Comparison of ENCODE assay signal across 8 cellular contexts in the genomic region with DNA sequence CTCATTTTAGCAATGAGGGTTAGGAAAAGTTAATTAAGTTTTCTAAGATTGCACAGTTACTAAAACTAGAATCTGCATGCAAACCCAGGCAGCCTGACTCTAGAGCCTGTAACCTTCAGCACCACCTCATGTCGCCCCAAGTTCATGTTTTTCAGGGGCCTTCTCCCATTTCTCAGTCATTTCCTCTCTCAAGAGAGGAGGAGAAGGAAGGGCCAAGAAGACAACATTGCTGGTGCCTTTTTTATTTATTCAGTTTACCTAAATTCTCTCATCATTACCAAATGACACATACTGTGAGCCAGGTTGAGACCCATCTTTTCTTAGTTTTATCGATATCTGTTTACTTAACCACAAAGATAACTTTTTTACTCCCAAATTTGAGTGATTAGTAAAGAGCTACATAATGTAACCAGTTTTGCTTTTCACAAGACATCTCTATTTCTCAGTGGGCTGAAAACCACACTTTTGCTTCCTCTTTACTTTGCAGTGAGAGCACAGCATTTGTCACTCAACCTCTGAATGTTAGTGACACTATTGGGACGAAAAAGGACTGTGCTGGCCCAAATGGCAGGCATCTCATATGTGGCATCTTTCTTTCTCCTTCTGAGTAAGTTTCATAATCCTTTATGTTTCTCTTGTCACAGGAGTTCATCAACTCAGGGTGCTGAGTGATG. TPM values are rescaled to one million over a fixed set of nuclear protein-coding genes. Genes with fewer than 3 reads are reported as not detected.
A peak's percentile ranks its signal among the peaks of the same experiment; 100 is the strongest.
DNase-seq lines count a peak whose midpoint lies in the region; ATAC-seq lines count a peak whose summit lies in the region.

A gene with protein sequence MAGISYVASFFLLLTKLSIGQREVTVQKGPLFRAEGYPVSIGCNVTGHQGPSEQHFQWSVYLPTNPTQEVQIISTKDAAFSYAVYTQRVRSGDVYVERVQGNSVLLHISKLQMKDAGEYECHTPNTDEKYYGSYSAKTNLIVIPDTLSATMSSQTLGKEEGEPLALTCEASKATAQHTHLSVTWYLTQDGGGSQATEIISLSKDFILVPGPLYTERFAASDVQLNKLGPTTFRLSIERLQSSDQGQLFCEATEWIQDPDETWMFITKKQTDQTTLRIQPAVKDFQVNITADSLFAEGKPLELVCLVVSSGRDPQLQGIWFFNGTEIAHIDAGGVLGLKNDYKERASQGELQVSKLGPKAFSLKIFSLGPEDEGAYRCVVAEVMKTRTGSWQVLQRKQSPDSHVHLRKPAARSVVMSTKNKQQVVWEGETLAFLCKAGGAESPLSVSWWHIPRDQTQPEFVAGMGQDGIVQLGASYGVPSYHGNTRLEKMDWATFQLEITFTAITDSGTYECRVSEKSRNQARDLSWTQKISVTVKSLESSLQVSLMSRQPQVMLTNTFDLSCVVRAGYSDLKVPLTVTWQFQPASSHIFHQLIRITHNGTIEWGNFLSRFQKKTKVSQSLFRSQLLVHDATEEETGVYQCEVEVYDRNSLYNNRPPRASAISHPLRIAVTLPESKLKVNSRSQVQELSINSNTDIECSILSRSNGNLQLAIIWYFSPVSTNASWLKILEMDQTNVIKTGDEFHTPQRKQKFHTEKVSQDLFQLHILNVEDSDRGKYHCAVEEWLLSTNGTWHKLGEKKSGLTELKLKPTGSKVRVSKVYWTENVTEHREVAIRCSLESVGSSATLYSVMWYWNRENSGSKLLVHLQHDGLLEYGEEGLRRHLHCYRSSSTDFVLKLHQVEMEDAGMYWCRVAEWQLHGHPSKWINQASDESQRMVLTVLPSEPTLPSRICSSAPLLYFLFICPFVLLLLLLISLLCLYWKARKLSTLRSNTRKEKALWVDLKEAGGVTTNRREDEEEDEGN (plus strand): TSS at position 507 of the 674 bp plus-strand sequence. CDS start 58 bp downstream, at position 565.

- H3K4me3 Mint-ChIP-seq in IgD-negative memory B cell: peak within 1 kb of the TSS in 2 of 4 donors; percentile 38 to 69

- H3K4me1 Mint-ChIP-seq in IgD-negative memory B cell: peaks cover 19 to 23% (median 21%) of the 10 kb centered on the region in 3 donors

- H3K27ac Mint-ChIP-seq in IgD-negative memory B cell: peak within 1 kb of the TSS in 2 of 3 donors; percentile 37 to 88

- ATAC-seq in GM18499 (IDR thresholded peaks at IDR 0.05; ENCODE audit: insufficient read depth, unreplicated experiment): peak; percentile 86
- peak; percentile 92 for ATAC-seq in GM21529 (IDR thresholded peaks at IDR 0.05; ENCODE audit: unreplicated experiment)

- H3K27me3 Mint-ChIP-seq in IgD-negative memory B cell: no peaks in the 10 kb centered on the region

- DNase-seq in medulla oblongata (ENCODE audit: extremely low spot score) (peak; percentile 57), occipital lobe (lab: John Stamatoyannopoulos, UW) (no peak), HuH-7 (ENCODE audit: low spot score) (no peak), NCI-H1417 (lab: John Stamatoyannopoulos, UW) (no peak)
- no peak for DNase-seq in activated effector memory CD4-positive, alpha-beta T cell treated with Interleukin-2 at 50 U/mL for 16 hours

- H3K36me3 Mint-ChIP-seq in IgD-negative memory B cell: peaks cover 2% of the 10 kb centered on the region

- peaks cover 0 to 2% (median 0%) of the 10 kb centered on the region in 3 donors for H3K9me3 Mint-ChIP-seq in IgD-negative memory B cell

RNA-seq across cellular contexts. Expression of the gene that starts here (rescaled TPM):
- polyA plus RNA-seq in IgD-negative memory B cell: 1.8 TPM
- total RNA-seq in occipital lobe: 1.1 TPM
